Comparison of ENCODE assay signal across 11 cellular contexts in genomic region chr10:3239920-3240909, GRCh38.
DNase-seq lines count a peak whose midpoint lies in the region; ATAC-seq and TF ChIP-seq lines count a peak whose summit lies in the region.
"Had no signal": no experiment of that assay in that cellular context is flagged by ENCODE, and none has a peak within 500 bp of the region (broad histone marks: within the 10 kb centered on the region; RNA-seq: fewer than 3 reads in every experiment).

No MANE protein-coding gene starts in this region.

- H3K4me1 ChIP-seq in right atrium auricular region, result peaks cover 0 to 10% of the 10 kb centered on the region in 2 donors
- peaks cover 0 to 17% (median 3%) of the 10 kb centered on the region in 4 donors for H3K4me1 ChIP-seq in sigmoid colon

- no peak overlapping the region for H3K27ac Mint-ChIP-seq in activated CD4-positive, alpha-beta memory T cell treated with anti-CD3 and anti-CD28 coated beads for 36 hours
- H3K27ac Mint-ChIP-seq: CD8-positive, alpha-beta memory T cell had no signal

- intact Hi-C loops in sigmoid colon (cut with DNase I), result loop anchor here (2.0 to 10.0 kb wide), 5 partner anchors 43 to 1527 kb away; no protein-coding TSS in a partner anchor
- intact Hi-C loops in activated CD4-positive, alpha-beta memory T cell treated with anti-CD3 and anti-CD28 coated beads for 36 hours (cut with micrococcal nuclease), result loop anchor here (1.0 to 5.0 kb wide), 3 partner anchors 542 to 1527 kb away; no protein-coding TSS in a partner anchor

- no peaks in the 10 kb centered on the region for H3K9me3 Mint-ChIP-seq in activated CD4-positive, alpha-beta memory T cell treated with anti-CD3 and anti-CD28 coated beads for 36 hours
- H3K9me3 Mint-ChIP-seq: CD8-positive, alpha-beta memory T cell had no signal

- DNase-seq in right atrium auricular region (ENCODE audit: low spot score) (no peak), sigmoid colon (no peak)
- DNase-seq in activated CD4-positive, alpha-beta memory T cell treated with anti-CD3 and anti-CD28 coated beads for 36 hours, result no peak
- DNase-seq: NCI-H1436 treated with DMSO at 0.1 percent for 48 hours, NCI-H524 had no signal

- H3K4me3 ChIP-seq in right atrium auricular region, result peak overlapping the region in 1 of 2 donors; percentile 11
- H3K4me3 ChIP-seq in sigmoid colon, result no peak overlapping the region
- H3K4me3 ChIP-seq: K562 had no signal

- WGBS in sigmoid colon, 2 donors, result 63 to 83% methylated on average over 30 of the region's 30 CpGs

- CTCF ChIA-PET in activated CD4-positive, alpha-beta memory T cell treated with anti-CD3 and anti-CD28 coated beads for 36 hours (lab: Charles Lee), result interaction anchor here (0.6 to 2.9 kb wide), 16 partner anchors 9 to 1532 kb away, joined by 3 to 11 read pairs (median 4); no protein-coding TSS in a partner anchor

- no peak for TF ChIP-seq POLR2A in sigmoid colon (IDR thresholded peaks at IDR 0.05)

- TF ChIP-seq CTCF in right atrium auricular region (IDR thresholded peaks at IDR 0.05), result no peak
- TF ChIP-seq CTCF in sigmoid colon (IDR thresholded peaks at IDR 0.05), result no peak

- no peaks in the 10 kb centered on the region for H3K36me3 Mint-ChIP-seq in activated CD4-positive, alpha-beta memory T cell treated with anti-CD3 and anti-CD28 coated beads for 36 hours
- H3K36me3 Mint-ChIP-seq: CD8-positive, alpha-beta memory T cell had no signal

- H3K9me3 ChIP-seq in right atrium auricular region (no peaks in the 10 kb centered on the region), sigmoid colon (no peaks in the 10 kb centered on the region)

- H3K27me3 ChIP-seq in right atrium auricular region (no peaks in the 10 kb centered on the region), sigmoid colon (no peaks in the 10 kb centered on the region)

- no peak overlapping the region for H3K4me3 Mint-ChIP-seq in activated CD4-positive, alpha-beta memory T cell treated with anti-CD3 and anti-CD28 coated beads for 36 hours

- H3K27ac ChIP-seq in right atrium auricular region, result peak overlapping the region; percentile 37 to 42
- peak overlapping the region; percentile 2 to 52 (median 20) for H3K27ac ChIP-seq in sigmoid colon

- no peaks in the 10 kb centered on the region for H3K36me3 ChIP-seq in right atrium auricular region
- H3K36me3 ChIP-seq in sigmoid colon, result no peaks in the 10 kb centered on the region

- peaks cover 28% of the 10 kb centered on the region for H3K27me3 Mint-ChIP-seq in activated CD4-positive, alpha-beta memory T cell treated with anti-CD3 and anti-CD28 coated beads for 36 hours

- ATAC-seq in GM18907 (IDR thresholded peaks at IDR 0.05; ENCODE audit: unreplicated experiment) (peak; percentile 13), GM18867 (IDR thresholded peaks at IDR 0.05; ENCODE audit: unreplicated experiment) (no peak), esophagus mucosa (no peak)

- POLR2A ChIA-PET in activated CD4-positive, alpha-beta memory T cell treated with anti-CD3 and anti-CD28 coated beads for 36 hours (lab: Charles Lee), result no interaction called here

- TF ChIP-seq EP300 in sigmoid colon (IDR thresholded peaks at IDR 0.05), result no peak

- peaks cover 3% of the 10 kb centered on the region for H3K4me1 Mint-ChIP-seq in activated CD4-positive, alpha-beta memory T cell treated with anti-CD3 and anti-CD28 coated beads for 36 hours (ENCODE audit: low read depth)

TF ChIP-seq in PFSK-1, 5 proteins besides CTCF, POLR2A, EP300 and RAD21:
- TF ChIP-seq TAF1 (IDR thresholded peaks at IDR 0.05; ENCODE audit: borderline replicate concordance, insufficient read depth, low read length) (peak; percentile 25; the same call in 1 of the 2 replicates), POLR2AphosphoS5 (IDR thresholded peaks at IDR 0.05; ENCODE audit: low read depth, low read length) (no peak), FOXP2 (optimal IDR thresholded peaks at IDR 0.05; ENCODE audit: borderline replicate concordance, extremely low read depth, extremely low read length, insufficient read depth) (no peak), REST (IDR thresholded peaks at IDR 0.05; ENCODE audit: insufficient read depth in 1 of 2, low read depth in 2 of 2, low read length in 2 of 2) (no peak), SIN3A (IDR thresholded peaks at IDR 0.05; ENCODE audit: borderline replicate concordance, insufficient read depth, low read length) (no peak)
